10 cellular contexts compared by ENCODE assay signal in the genomic region with DNA sequence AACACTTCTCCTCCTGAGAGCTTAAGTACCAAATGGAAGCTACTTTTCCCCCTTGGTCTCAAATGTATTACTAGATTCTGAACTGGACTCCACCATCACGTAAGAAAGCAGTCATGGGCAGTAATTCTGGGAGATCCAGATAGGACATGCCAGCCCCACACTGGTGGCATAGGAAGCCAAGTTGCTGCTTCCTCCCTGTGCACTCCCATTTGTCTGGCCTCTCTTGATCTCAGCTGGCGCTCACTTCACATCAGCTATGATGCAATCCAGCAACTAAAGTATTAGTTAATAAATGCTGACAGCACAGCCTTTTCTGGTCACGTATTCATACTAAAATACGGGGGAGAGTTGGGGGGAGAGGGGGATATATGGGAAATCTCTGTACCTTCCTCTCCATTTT. TPM values are rescaled to one million over a fixed set of nuclear protein-coding genes. Genes with fewer than 3 reads are reported as not detected.
DNase-seq lines count a peak whose midpoint lies in the region; TF ChIP-seq lines count a peak whose summit lies in the region.
"Had no signal": no experiment of that assay in that cellular context is flagged by ENCODE, and none has a peak within 500 bp of the region (broad histone marks: within the 10 kb centered on the region; RNA-seq: fewer than 3 reads in every experiment).

No MANE protein-coding gene starts in this region.

- intact Hi-C loops in OCI-LY7 (cut with micrococcal nuclease; ENCODE audit: unreplicated experiment), result loop anchor here (10.0 kb wide), 1 partner anchor 619 kb away; no protein-coding TSS in a partner anchor
- intact Hi-C loops in activated T-helper 2 cell treated with anti-CD3 and anti-CD28 coated beads, Interferon-gamma antibody, Interleukin-2, Interleukin-4, amounts not matched to agents 10 μg/mL and 5 μg/mL and 100 μg/mL, durations not matched to agents 14 hours and 24 hours and 36 hours (cut with micrococcal nuclease), result no loop called here

- TF ChIP-seq CTCF in OCI-LY7 (conservative IDR thresholded peaks at IDR 0.05; ENCODE audit: low read length) (no peak), fibroblast of the aortic adventitia (IDR thresholded peaks at IDR 0.05; ENCODE audit: insufficient read depth, low read length) (no peak), osteoblast (IDR thresholded peaks at IDR 0.05; ENCODE audit: extremely low read depth, low read depth, low read length) (no peak)

- H3K36me3 ChIP-seq in BLaER1 treated with 17β-estradiol and CSF1 and Interleukin-3, amounts not matched to agents 10 nM and 100 nM, result peaks cover 0 to 11% (median 0%) of the 10 kb centered on the region in 11 experiments; a peak in 6 of 22 replicates
- no peaks in the 10 kb centered on the region for H3K36me3 ChIP-seq in OCI-LY7 (ENCODE audit: insufficient read depth, low read length)
- peaks cover 9% of the 10 kb centered on the region for H3K36me3 ChIP-seq in osteoblast (ENCODE audit: insufficient read depth, low read length)

- H3K27me3 Mint-ChIP-seq in activated T-helper 2 cell treated with anti-CD3 and anti-CD28 coated beads, Interferon-gamma antibody, Interleukin-2, Interleukin-4, amounts not matched to agents 10 μg/mL and 5 μg/mL and 100 μg/mL, durations not matched to agents 14 hours and 24 hours and 36 hours (ENCODE audit: low read depth), result peaks cover 36% of the 10 kb centered on the region
- peaks cover 44% of the 10 kb centered on the region for H3K27me3 Mint-ChIP-seq in activated CD4-positive, alpha-beta T cell treated with anti-CD3 and anti-CD28 coated beads, Interleukin-2, amount 10 ng/mL, durations not matched to agents 7 days and 5 days

- H3K79me2 ChIP-seq in OCI-LY7 (ENCODE audit: insufficient read depth, low read depth, low read length) (no peaks in the 10 kb centered on the region), osteoblast (ENCODE audit: insufficient read depth, low read length) (peaks cover 16% of the 10 kb centered on the region)

- H3K4me3 Mint-ChIP-seq in activated T-helper 2 cell treated with anti-CD3 and anti-CD28 coated beads, Interferon-gamma antibody, Interleukin-2, Interleukin-4, amounts not matched to agents 10 μg/mL and 5 μg/mL and 100 μg/mL, durations not matched to agents 14 hours and 24 hours and 36 hours (ENCODE audit: low read depth), result no peak overlapping the region
- H3K4me3 Mint-ChIP-seq in activated CD4-positive, alpha-beta T cell treated with anti-CD3 and anti-CD28 coated beads, Interleukin-2, amount 10 ng/mL, durations not matched to agents 7 days and 5 days, result no peak overlapping the region
- H3K4me3 Mint-ChIP-seq: activated CD4-positive, alpha-beta memory T cell treated with anti-CD3 and anti-CD28 coated beads for 36 hours had no signal

- peak overlapping the region; percentile 12; the same call in 1 of the 2 replicates for H2AFZ ChIP-seq in OCI-LY7 (ENCODE audit: low read length)
- peak overlapping the region; percentile 49 for H2AFZ ChIP-seq in osteoblast (ENCODE audit: low read length)

- POLR2A ChIA-PET in OCI-LY7 (lab: Charles Lee), result interaction anchor here (0.6 to 2.3 kb wide), 14 partner anchors 9 to 163 kb away, joined by 3 to 11 read pairs (median 4); no protein-coding TSS in a partner anchor
- POLR2A ChIA-PET in activated CD4-positive, alpha-beta T cell treated with anti-CD3 and anti-CD28 coated beads, Interleukin-2, amount 10 ng/mL, durations not matched to agents 7 days and 5 days (lab: Charles Lee), result no interaction called here

- peak overlapping the region in 8 of 11 experiments; percentile 1 to 94 (median 76); a peak in 13 of 22 replicates for H3K27ac ChIP-seq in BLaER1 treated with 17β-estradiol and CSF1 and Interleukin-3, amounts not matched to agents 10 nM and 100 nM
- H3K27ac ChIP-seq in OCI-LY7 (ENCODE audit: low read depth, low read length, poor library complexity, severe bottlenecking), result no peak overlapping the region
- peak overlapping the region; percentile 71 for H3K27ac ChIP-seq in osteoblast (ENCODE audit: low read depth, low read length)
- H3K27ac ChIP-seq: epithelial cell of prostate had no signal

- BruUV-seq in OCI-LY7 (replicated peaks; lab: Mats Ljungman, UMichigan), result no TSS peak

- H4K20me1 ChIP-seq in BLaER1 treated with 17β-estradiol and CSF1 and Interleukin-3, amounts not matched to agents 10 nM and 100 nM, result peaks cover 0 to 2% (median 0%) of the 10 kb centered on the region in 11 experiments; a peak in 2 of 22 replicates
- H4K20me1 ChIP-seq in OCI-LY7 (ENCODE audit: insufficient read depth, low read length) (no peaks in the 10 kb centered on the region), osteoblast (ENCODE audit: insufficient read depth, low read length) (no peaks in the 10 kb centered on the region)

- DNase-seq in OCI-LY7 (ENCODE audit: low spot score) (no peak), fibroblast of the aortic adventitia (ENCODE audit: low read depth) (peak; percentile 55), osteoblast (ENCODE audit: insufficient read length, low spot score, missing footprints) (peak; percentile 31), 8988T (no peak), NCI-H748 treated with DMSO at 0.1 percent for 48 hours (lab: John Stamatoyannopoulos, UW) (no peak)
- no peak for DNase-seq in activated T-helper 2 cell treated with anti-CD3 and anti-CD28 coated beads, Interferon-gamma antibody, Interleukin-2, Interleukin-4, amounts not matched to agents 10 μg/mL and 5 μg/mL and 100 μg/mL, durations not matched to agents 14 hours and 24 hours and 36 hours (ENCODE audit: low spot score)
- no peak for DNase-seq in activated CD4-positive, alpha-beta T cell treated with anti-CD3 and anti-CD28 coated beads, Interleukin-2, amount 10 ng/mL, durations not matched to agents 7 days and 5 days
- DNase-seq: activated CD4-positive, alpha-beta memory T cell treated with anti-CD3 and anti-CD28 coated beads for 36 hours had no signal

- CTCF ChIA-PET in OCI-LY7 (lab: Charles Lee; ENCODE audit: unreplicated experiment), result interaction anchor here (2.0 to 2.8 kb wide), 2 partner anchors 160 to 162 kb away, joined by 6 to 15 read pairs; no protein-coding TSS in a partner anchor
- CTCF ChIA-PET in activated CD4-positive, alpha-beta T cell treated with anti-CD3 and anti-CD28 coated beads, Interleukin-2, amount 10 ng/mL, durations not matched to agents 7 days and 5 days (lab: Charles Lee), result interaction anchor here (0.8 to 2.4 kb wide), 6 partner anchors 24 to 332 kb away, joined by 3 to 9 read pairs (median 3); no protein-coding TSS in a partner anchor

- no peak overlapping the region for H3K27ac Mint-ChIP-seq in activated T-helper 2 cell treated with anti-CD3 and anti-CD28 coated beads, Interferon-gamma antibody, Interleukin-2, Interleukin-4, amounts not matched to agents 10 μg/mL and 5 μg/mL and 100 μg/mL, durations not matched to agents 14 hours and 24 hours and 36 hours
- no peak overlapping the region for H3K27ac Mint-ChIP-seq in activated CD4-positive, alpha-beta T cell treated with anti-CD3 and anti-CD28 coated beads, Interleukin-2, amount 10 ng/mL, durations not matched to agents 7 days and 5 days
- H3K27ac Mint-ChIP-seq: activated CD4-positive, alpha-beta memory T cell treated with anti-CD3 and anti-CD28 coated beads for 36 hours had no signal

- H3K9me2 ChIP-seq in OCI-LY7 (ENCODE audit: insufficient read depth, low read length), result no peaks in the 10 kb centered on the region

- no peaks in the 10 kb centered on the region for H3K36me3 Mint-ChIP-seq in activated T-helper 2 cell treated with anti-CD3 and anti-CD28 coated beads, Interferon-gamma antibody, Interleukin-2, Interleukin-4, amounts not matched to agents 10 μg/mL and 5 μg/mL and 100 μg/mL, durations not matched to agents 14 hours and 24 hours and 36 hours (ENCODE audit: low read depth)
- H3K36me3 Mint-ChIP-seq in activated CD4-positive, alpha-beta T cell treated with anti-CD3 and anti-CD28 coated beads, Interleukin-2, amount 10 ng/mL, durations not matched to agents 7 days and 5 days (ENCODE audit: low read depth), result peaks cover 1% of the 10 kb centered on the region
- H3K36me3 Mint-ChIP-seq: activated CD4-positive, alpha-beta memory T cell treated with anti-CD3 and anti-CD28 coated beads for 36 hours had no signal

- no peaks in the 10 kb centered on the region for H3K9me3 Mint-ChIP-seq in activated T-helper 2 cell treated with anti-CD3 and anti-CD28 coated beads, Interferon-gamma antibody, Interleukin-2, Interleukin-4, amounts not matched to agents 10 μg/mL and 5 μg/mL and 100 μg/mL, durations not matched to agents 14 hours and 24 hours and 36 hours
- H3K9me3 Mint-ChIP-seq in activated CD4-positive, alpha-beta T cell treated with anti-CD3 and anti-CD28 coated beads, Interleukin-2, amount 10 ng/mL, durations not matched to agents 7 days and 5 days, result no peaks in the 10 kb centered on the region
- H3K9me3 Mint-ChIP-seq: activated CD4-positive, alpha-beta memory T cell treated with anti-CD3 and anti-CD28 coated beads for 36 hours had no signal

- H3K9ac ChIP-seq in BLaER1 treated with 17β-estradiol and CSF1 and Interleukin-3, amounts not matched to agents 10 nM and 100 nM, result peak overlapping the region in 5 of 11 experiments; percentile 58 to 96 (median 82); a peak in 10 of 22 replicates

- peak overlapping the region in 8 of 11 experiments; percentile 0 to 98 (median 80); a peak in 14 of 22 replicates for H3K4me2 ChIP-seq in BLaER1 treated with 17β-estradiol and CSF1 and Interleukin-3, amounts not matched to agents 10 nM and 100 nM
- H3K4me2 ChIP-seq in OCI-LY7 (ENCODE audit: low read length) (no peak overlapping the region; the same call in 1 of the 2 replicates), osteoblast (ENCODE audit: insufficient read depth, low read length) (peak overlapping the region; percentile 54)

- H3K4me1 Mint-ChIP-seq in activated T-helper 2 cell treated with anti-CD3 and anti-CD28 coated beads, Interferon-gamma antibody, Interleukin-2, Interleukin-4, amounts not matched to agents 10 μg/mL and 5 μg/mL and 100 μg/mL, durations not matched to agents 14 hours and 24 hours and 36 hours (ENCODE audit: low read depth), result peaks cover 31% of the 10 kb centered on the region
- peaks cover 56% of the 10 kb centered on the region for H3K4me1 Mint-ChIP-seq in activated CD4-positive, alpha-beta T cell treated with anti-CD3 and anti-CD28 coated beads, Interleukin-2, amount 10 ng/mL, durations not matched to agents 7 days and 5 days

- no peaks in the 10 kb centered on the region for H3K9me3 ChIP-seq in BLaER1 treated with 17β-estradiol and CSF1 and Interleukin-3, amounts not matched to agents 10 nM and 100 nM (replicated peaks in 1 of 11)
- H3K9me3 ChIP-seq in OCI-LY7 (ENCODE audit: low read length), result no peaks in the 10 kb centered on the region
- no peaks in the 10 kb centered on the region for H3K9me3 ChIP-seq in osteoblast (ENCODE audit: low read depth, low read length)

- H3K27me3 ChIP-seq in BLaER1 treated with 17β-estradiol and CSF1 and Interleukin-3, amounts not matched to agents 10 nM and 100 nM, result peaks cover 0 to 13% (median 6%) of the 10 kb centered on the region in 11 experiments; a peak in 12 of 22 replicates
- H3K27me3 ChIP-seq in osteoblast (ENCODE audit: insufficient read depth, low read length), result no peaks in the 10 kb centered on the region

- peaks cover 30 to 92% (median 56%) of the 10 kb centered on the region in 10 experiments for H3K4me1 ChIP-seq in BLaER1 treated with 17β-estradiol and CSF1 and Interleukin-3, amounts not matched to agents 10 nM and 100 nM
- H3K4me1 ChIP-seq in OCI-LY7 (ENCODE audit: insufficient read depth, low read length, poor library complexity, severe bottlenecking) (peaks cover 3% of the 10 kb centered on the region), osteoblast (ENCODE audit: insufficient read depth, low read length) (peaks cover 55% of the 10 kb centered on the region)

- peak overlapping the region in 1 of 10 experiments; percentile 19; a peak in 1 of 20 replicates for H3K4me3 ChIP-seq in BLaER1 treated with 17β-estradiol and CSF1 and Interleukin-3, amounts not matched to agents 10 nM and 100 nM
- no peak overlapping the region for H3K4me3 ChIP-seq in OCI-LY7 (ENCODE audit: low read depth, low read length, poor library complexity, severe bottlenecking)
- H3K4me3 ChIP-seq in fibroblast of the aortic adventitia (ENCODE audit: low read depth, low read length), result no peak overlapping the region
- no peak overlapping the region for H3K4me3 ChIP-seq in osteoblast (ENCODE audit: insufficient read depth, low read length)

RNA-seq across cellular contexts. Expression of a gene that starts 3.4 kb away (rescaled TPM):
- total RNA-seq in OCI-LY7 (2014; rRNA removed; shearing (Covaris generic)), result not detected in 2 replicates
- not detected in 2 replicates for total RNA-seq in OCI-LY7 (2022)
- 3.8 and 10.2 TPM in 2 replicates for total RNA-seq in fibroblast of the aortic adventitia (ENCODE audit: low replicate concordance)
- total RNA-seq in osteoblast, result 37.4 and 52.8 TPM in 2 replicates
- total RNA-seq in activated T-helper 2 cell treated with anti-CD3 and anti-CD28 coated beads, Interferon-gamma antibody, Interleukin-2, Interleukin-4, amounts not matched to agents 10 μg/mL and 5 μg/mL and 100 μg/mL, durations not matched to agents 14 hours and 24 hours and 36 hours, result not detected in 2 replicates
- total RNA-seq in activated CD4-positive, alpha-beta T cell treated with anti-CD3 and anti-CD28 coated beads, Interleukin-2, amount 10 ng/mL, durations not matched to agents 7 days and 5 days, result under 1 TPM; 0.67 to 0.92 TPM

Comparison
In these comparisons a context has a peak if more than half of its experiments do, and no peak if none do; other contexts are left out.
1. DNase-seq: peak in fibroblast of the aortic adventitia (single experiment) and osteoblast (single experiment); none in OCI-LY7 (single experiment), activated T-helper 2 cell treated with anti-CD3 and anti-CD28 coated beads, Interferon-gamma antibody, Interleukin-2, Interleukin-4, amounts not matched to agents 10 μg/mL and 5 μg/mL and 100 μg/mL, durations not matched to agents 14 hours and 24 hours and 36 hours (single experiment), activated CD4-positive, alpha-beta T cell treated with anti-CD3 and anti-CD28 coated beads, Interleukin-2, amount 10 ng/mL, durations not matched to agents 7 days and 5 days (single experiment), 8988T (single experiment) and NCI-H748 treated with DMSO at 0.1 percent for 48 hours (single experiment).